ENCODE assay signal across 8 cellular contexts in genomic region chr2:161063074-161063945, GRCh38.
DNase-seq lines count a peak whose midpoint lies in the region; ATAC-seq and TF ChIP-seq lines count a peak whose summit lies in the region.

No MANE protein-coding gene starts in this region.

- intact Hi-C loops in colonic mucosa (cut with DNase I), result no loop called here

- H3K9ac ChIP-seq in colonic mucosa (ENCODE audit: low read depth in 2 of 2, low read length in 2 of 2) (no peak overlapping the region), liver (ENCODE audit: low read depth in 1 of 2, low read length in 2 of 2) (no peak overlapping the region)

- CTCF ChIA-PET in BJ (lab: Yijun Ruan, JAX), result interaction anchor here (0.6 to 2.7 kb wide), 52 partner anchors 8 to 1443 kb away, joined by 3 to 26 read pairs (median 4); no protein-coding TSS in a partner anchor

- H3K4me1 ChIP-seq in colonic mucosa (no peaks in the 10 kb centered on the region), liver (ENCODE audit: control insufficient read depth in 4 of 4, insufficient read depth in 4 of 4, low read length in 3 of 4) (peaks cover 0 to 6% (median 0%) of the 10 kb centered on the region in 4 donors)

- DNase-seq in BJ (ENCODE audit: low read depth) (peak; percentile 34), NCI-H446 (lab: John Stamatoyannopoulos, UW) (peak; percentile 66 to 90), colonic mucosa (peak; percentile 84)
- DNase-seq in activated CD4-positive, alpha-beta T cell treated with anti-CD3 and anti-CD28 coated beads for 24 hours (ENCODE audit: low read depth in 2 of 2), result peak; percentile 45 to 60
- DNase-seq in stimulated activated CD4-positive, alpha-beta T cell treated with anti-CD3 and anti-CD28 coated beads, Interleukin-4, amount 100 ng/mL, for 4 hours, result peak; percentile 52 to 61

- POLR2A ChIA-PET in BJ (lab: Charles Lee), result no interaction called here

- TF ChIP-seq RAD21 in liver (IDR thresholded peaks at IDR 0.05), result peak; percentile 83 to 90

- ATAC-seq in GM19043 (IDR thresholded peaks at IDR 0.05; ENCODE audit: low read depth, unreplicated experiment) (peak; percentile 87), HG03342 (IDR thresholded peaks at IDR 0.05; ENCODE audit: unreplicated experiment) (peak; percentile 89)

- TF ChIP-seq CTCF in BJ (IDR thresholded peaks at IDR 0.05; ENCODE audit: insufficient read depth, low read depth, low read length) (peak; percentile 87), colonic mucosa (IDR thresholded peaks at IDR 0.05) (peak; percentile 92), liver (IDR thresholded peaks at IDR 0.05; ENCODE audit: low read depth, low read length, missing input control) (peak; percentile 91)

- H3K27ac ChIP-seq in colonic mucosa, result no peak overlapping the region
- no peak overlapping the region for H3K27ac ChIP-seq in liver (ENCODE audit: low read depth in 1 of 2, low read length in 2 of 2)

- H3K27me3 ChIP-seq in BJ (ENCODE audit: control insufficient read depth, insufficient read depth, low read length) (no peaks in the 10 kb centered on the region), colonic mucosa (no peaks in the 10 kb centered on the region), liver (ENCODE audit: control insufficient read depth in 4 of 4, insufficient read depth in 4 of 4, low read length in 3 of 4) (no peaks in the 10 kb centered on the region)

- H3K4me3 ChIP-seq in BJ (ENCODE audit: low read depth, low read length), result no peak overlapping the region
- H3K4me3 ChIP-seq in colonic mucosa, result no peak overlapping the region
- H3K4me3 ChIP-seq in liver (ENCODE audit: low read depth in 1 of 3, low read length in 3 of 3), result no peak overlapping the region

- no peaks in the 10 kb centered on the region for H3K9me3 ChIP-seq in colonic mucosa
- H3K9me3 ChIP-seq in liver (ENCODE audit: control insufficient read depth in 4 of 4, low read length in 3 of 4), result no peaks in the 10 kb centered on the region

- WGBS in liver, result 41% methylated on average over 8 of the region's 8 CpGs

- H3K36me3 ChIP-seq in BJ (ENCODE audit: control insufficient read depth, insufficient read depth, low read length), result no peaks in the 10 kb centered on the region
- no peaks in the 10 kb centered on the region for H3K36me3 ChIP-seq in colonic mucosa
- H3K36me3 ChIP-seq in liver (ENCODE audit: control insufficient read depth in 4 of 4, insufficient read depth in 3 of 4, low read depth in 1 of 4, low read length in 3 of 4), result no peaks in the 10 kb centered on the region

TF ChIP-seq in liver, 16 proteins besides CTCF, POLR2A, EP300 and RAD21:
- no peak for TF ChIP-seq NR2F2 (IDR thresholded peaks at IDR 0.05)
- TF ChIP-seq HNF4G (IDR thresholded peaks at IDR 0.05), result no peak
- TF ChIP-seq ZBTB33 (IDR thresholded peaks at IDR 0.05), result no peak
- TF ChIP-seq ATF3 (IDR thresholded peaks at IDR 0.05), result no peak
- no peak for TF ChIP-seq EGR1 (IDR thresholded peaks at IDR 0.05; ENCODE audit: low read depth in 2 of 2)
- TF ChIP-seq RXRA (IDR thresholded peaks at IDR 0.05), result no peak
- no peak for TF ChIP-seq REST (IDR thresholded peaks at IDR 0.05)
- no peak for TF ChIP-seq MAX (IDR thresholded peaks at IDR 0.05)

Comparison
In these comparisons a context has a peak if more than half of its experiments do, and no peak if none do; other contexts are left out.
1. DNase-seq: peak in every context shown above with its lines; median percentile 84 in colonic mucosa; 78 in NCI-H446; 56 in stimulated activated CD4-positive, alpha-beta T cell treated with anti-CD3 and anti-CD28 coated beads, Interleukin-4, amount 100 ng/mL, for 4 hours; 52 in activated CD4-positive, alpha-beta T cell treated with anti-CD3 and anti-CD28 coated beads for 24 hours; 34 in BJ.